9 cellular contexts compared by ENCODE assay signal in the genomic region with DNA sequence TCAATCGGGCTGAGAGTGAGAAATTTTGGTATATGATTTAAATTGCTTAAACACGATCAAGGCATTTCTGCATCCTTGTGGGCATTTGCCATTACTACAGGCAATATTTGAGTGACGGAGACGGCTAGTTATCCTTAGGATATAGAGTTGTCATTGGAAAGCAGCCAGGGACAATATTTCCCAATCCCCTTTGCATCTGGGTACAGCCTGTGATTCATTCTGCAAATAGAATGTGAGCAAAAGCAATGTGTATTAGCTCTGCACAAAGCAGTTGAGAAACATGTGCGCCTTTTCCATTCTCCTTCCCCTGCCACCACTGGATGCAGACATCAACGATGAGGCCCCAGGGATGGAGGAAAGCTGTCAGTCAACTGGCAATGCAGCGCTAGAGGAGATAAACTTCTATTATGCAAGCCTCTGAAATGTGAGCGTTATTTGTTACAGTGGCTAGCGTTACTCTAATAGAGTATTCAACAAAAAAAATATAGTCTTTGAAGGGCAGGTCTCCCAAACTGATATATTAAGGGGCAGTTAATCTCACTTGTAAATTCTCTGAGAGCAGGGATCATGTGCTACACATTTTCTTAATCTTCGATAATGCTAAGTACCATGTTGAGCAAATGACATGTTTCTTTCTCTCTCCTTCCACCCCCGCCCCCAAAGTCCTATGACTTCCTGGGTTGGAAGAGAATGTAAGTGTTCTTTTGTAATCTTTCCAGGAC. TPM values are rescaled to one million over a fixed set of nuclear protein-coding genes. Genes with fewer than 3 reads are reported as not detected.
DNase-seq lines count a peak whose midpoint lies in the region.
"Had no signal": no experiment of that assay in that cellular context is flagged by ENCODE, and none has a peak within 500 bp of the region (broad histone marks: within the 10 kb centered on the region; RNA-seq: fewer than 3 reads in every experiment).

No MANE protein-coding gene starts in this region.

- no peaks in the 10 kb centered on the region for H3K9me3 Mint-ChIP-seq in CD8-positive, alpha-beta memory T cell

- H3K27ac Mint-ChIP-seq in CD8-positive, alpha-beta memory T cell, result peak overlapping the region in 1 of 8 donors; percentile 79

- no peaks in the 10 kb centered on the region for H3K36me3 ChIP-seq in SJCRH30
- H3K36me3 ChIP-seq in CD8-positive, alpha-beta memory T cell (ENCODE audit: insufficient read depth, low read length), result no peaks in the 10 kb centered on the region
- H3K36me3 ChIP-seq: BLaER1 had no signal

- peaks cover 3% of the 10 kb centered on the region for H3K27me3 ChIP-seq in SJCRH30
- H3K27me3 ChIP-seq in CD8-positive, alpha-beta memory T cell (ENCODE audit: insufficient read depth, low read length, poor library complexity, severe bottlenecking), result no peaks in the 10 kb centered on the region
- H3K27me3 ChIP-seq: BLaER1 had no signal

- no peak overlapping the region for H3K27ac ChIP-seq in SJCRH30
- no peak overlapping the region for H3K27ac ChIP-seq in CD8-positive, alpha-beta memory T cell (ENCODE audit: low read depth, low read length)
- H3K27ac ChIP-seq: BLaER1 had no signal

- POLR2A ChIA-PET in CD8-positive, alpha-beta memory T cell (lab: Charles Lee), result no interaction called here

- no peak overlapping the region for H3K4me3 ChIP-seq in SJCRH30
- no peak overlapping the region for H3K4me3 ChIP-seq in CD8-positive, alpha-beta memory T cell (ENCODE audit: low read length)
- H3K4me3 ChIP-seq: BLaER1 had no signal

- 0 out of 2 replicates have a peak, but pooled peaks cover 5% of the 10 kb centered on the region for H3K4me1 ChIP-seq in SJCRH30
- H3K4me1 ChIP-seq in CD8-positive, alpha-beta memory T cell (ENCODE audit: insufficient read depth, low read length), result no peaks in the 10 kb centered on the region

- no peaks in the 10 kb centered on the region for H3K36me3 Mint-ChIP-seq in CD8-positive, alpha-beta memory T cell

- no peaks in the 10 kb centered on the region for H3K4me1 Mint-ChIP-seq in CD8-positive, alpha-beta memory T cell

- DNase-seq in NCI-H1417 (lab: John Stamatoyannopoulos, UW) (peak in 2 of 3 experiments; percentile 6 to 43), NCI-H1417 treated with DMSO at 0.1 percent for 48 hours (lab: John Stamatoyannopoulos, UW) (no peak), SJCRH30 (peak; percentile 28 to 54), glomerular visceral epithelial cell (ENCODE audit: extremely low spot score) (peak; percentile 96), smooth muscle cell of the brain vasculature (ENCODE audit: low read depth, low spot score) (peak; percentile 96)
- no peak for DNase-seq in CD8-positive, alpha-beta memory T cell
- DNase-seq in activated CD4-positive, alpha-beta T cell treated with anti-CD3 and anti-CD28 coated beads, Interleukin-2, amount 50 U/mL, for 1 hour, result no peak
- DNase-seq in activated T-cell treated with anti-CD3 and anti-CD28 coated beads, Interleukin-2, amount 50 U/mL, for 48 hours, result no peak

- CTCF ChIA-PET in CD8-positive, alpha-beta memory T cell (lab: Charles Lee), result no interaction called here

- no peak overlapping the region for H3K4me3 Mint-ChIP-seq in CD8-positive, alpha-beta memory T cell

- peaks cover 0 to 1% of the 10 kb centered on the region in 2 donors for H3K27me3 Mint-ChIP-seq in CD8-positive, alpha-beta memory T cell

- H3K9me3 ChIP-seq in SJCRH30 (replicated peaks), result 0 out of 2 replicates have a peak, but pooled peaks cover 3% of the 10 kb centered on the region
- no peaks in the 10 kb centered on the region for H3K9me3 ChIP-seq in CD8-positive, alpha-beta memory T cell (ENCODE audit: low read length)
- H3K9me3 ChIP-seq: BLaER1 had no signal

RNA-seq across cellular contexts. Expression of a gene that starts 37.1 kb away (rescaled TPM):
- 26.7 and 28.1 TPM in 2 replicates for total RNA-seq in SJCRH30 (2014; rRNA removed; shearing (Covaris generic))
- 10 to 100 TPM; 92.4 to 93.8 TPM for total RNA-seq in CD8-positive, alpha-beta memory T cell
- 23.8 TPM for polyA plus RNA-seq in CD8-positive, alpha-beta memory T cell

Comparison
In these comparisons a context has a peak if more than half of its experiments do, and no peak if none do; other contexts are left out.
1. DNase-seq: peak in NCI-H1417 (2 of 3), SJCRH30 (2 of 2), glomerular visceral epithelial cell (single experiment) and smooth muscle cell of the brain vasculature (single experiment); none in NCI-H1417 treated with DMSO at 0.1 percent for 48 hours (single experiment), CD8-positive, alpha-beta memory T cell (0 of 5), activated CD4-positive, alpha-beta T cell treated with anti-CD3 and anti-CD28 coated beads, Interleukin-2, amount 50 U/mL, for 1 hour (single experiment) and activated T-cell treated with anti-CD3 and anti-CD28 coated beads, Interleukin-2, amount 50 U/mL, for 48 hours (0 of 2).